In the genomic region with DNA sequence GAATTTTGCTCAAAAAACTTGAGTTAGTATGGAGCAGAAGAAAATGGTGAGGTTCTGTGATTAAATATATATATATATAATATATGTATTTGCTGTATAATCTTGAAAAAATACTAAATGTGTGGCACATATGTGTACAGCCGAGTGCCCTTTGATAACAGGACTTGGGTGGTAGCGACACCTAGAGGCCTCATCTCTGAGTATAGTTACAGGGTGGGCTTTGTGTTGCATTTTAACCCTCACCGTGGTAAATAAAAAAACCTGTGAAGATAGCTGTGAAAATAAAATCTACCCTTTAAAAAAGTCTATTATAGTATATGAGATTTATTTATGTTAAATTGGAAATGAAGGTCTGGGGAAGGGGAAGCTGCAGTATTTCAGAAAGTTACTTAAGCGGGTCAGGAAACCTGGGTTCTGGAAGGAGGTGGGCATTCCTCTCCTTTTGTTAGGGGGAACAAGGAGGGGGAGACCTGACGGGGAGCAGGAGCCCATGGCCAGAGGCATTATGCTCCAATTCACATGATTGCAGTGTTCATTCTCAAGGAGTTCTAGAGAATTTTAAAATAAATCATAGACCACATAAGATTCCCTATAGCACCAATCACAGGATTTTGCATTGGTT, we compare ENCODE assay signal across 8 cellular contexts.
DNase-seq lines count a peak whose midpoint lies in the region; ATAC-seq and TF ChIP-seq lines count a peak whose summit lies in the region.

No MANE protein-coding gene starts in this region.

- no peak overlapping the region for H3K4me3 ChIP-seq in retinal pigment epithelial cell (ENCODE audit: low read length)

- intact Hi-C loops in Right ventricle myocardium inferior (cut with DNase I) (loop anchor here (2.0 kb wide), 1 partner anchor 143 kb away; no protein-coding TSS in a partner anchor), cardiac septum (cut with DNase I) (loop anchor here (5.0 kb wide), 1 partner anchor 142 kb away; no protein-coding TSS in a partner anchor)

- peak; percentile 79 for TF ChIP-seq CTCF in retinal pigment epithelial cell (conservative IDR thresholded peaks at IDR 0.05; ENCODE audit: low read depth, low read length)

- no peak for DNase-seq in Right ventricle myocardium inferior (ENCODE audit: missing footprints)
- no peak for DNase-seq in cardiac septum (ENCODE audit: low spot score)
- peak; percentile 75 for DNase-seq in NCI-H748 (lab: John Stamatoyannopoulos, UW; ENCODE audit: unreplicated experiment)
- peak; percentile 32 for DNase-seq in activated T-cell treated with anti-CD3 and anti-CD28 coated beads, Interleukin-2, amount 50 U/mL, for 1 hour
- DNase-seq in germinal center (ENCODE audit: low spot score), result peak; percentile 3
- DNase-seq in retinal pigment epithelial cell (ENCODE audit: low read depth), result no peak

- ATAC-seq in Right ventricle myocardium inferior, result peak; percentile 67
- ATAC-seq in HG02798 (IDR thresholded peaks at IDR 0.05; ENCODE audit: poor library complexity, unreplicated experiment), result peak; percentile 60
- no peak for ATAC-seq in GM19397 (IDR thresholded peaks at IDR 0.05; ENCODE audit: unreplicated experiment)

Comparison
In these comparisons a context has a peak if more than half of its experiments do, and no peak if none do; other contexts are left out.
1. DNase-seq: peak in NCI-H748 (single experiment), activated T-cell treated with anti-CD3 and anti-CD28 coated beads, Interleukin-2, amount 50 U/mL, for 1 hour (single experiment) and germinal center (single experiment); none in Right ventricle myocardium inferior (single experiment), cardiac septum (single experiment) and retinal pigment epithelial cell (single experiment).